10 cellular contexts compared by ENCODE assay signal in genomic region chr21:46455575-46456385, GRCh38. TPM values are rescaled to one million over a fixed set of nuclear protein-coding genes. Genes with fewer than 3 reads are reported as not detected.
DNase-seq lines count a peak whose midpoint lies in the region; ATAC-seq, FAIRE-seq and TF ChIP-seq lines count a peak whose summit lies in the region.
"Had no signal": no experiment of that assay in that cellular context is flagged by ENCODE, and none has a peak within 500 bp of the region (broad histone marks: within the 10 kb centered on the region; RNA-seq: fewer than 3 reads in every experiment).

No MANE protein-coding gene starts in this region.

- TF ChIP-seq POLR2A in GM12891 (IDR thresholded peaks at IDR 0.05; ENCODE audit: low read depth, low read length) = no peak

- no peak for ATAC-seq in HG02938 (IDR thresholded peaks at IDR 0.05; ENCODE audit: unreplicated experiment)

- peak overlapping the region; percentile 37 for H3K27ac Mint-ChIP-seq in activated naive CD4-positive, alpha-beta T cell treated with anti-CD3 and anti-CD28 coated beads, Interleukin-2, amount 10 ng/mL, durations not matched to agents 7 days and 5 days

- H3K9me3 Mint-ChIP-seq in activated naive CD4-positive, alpha-beta T cell treated with anti-CD3 and anti-CD28 coated beads, Interleukin-2, amount 10 ng/mL, durations not matched to agents 7 days and 5 days = peaks cover 2% of the 10 kb centered on the region

- DNase-seq in activated naive CD4-positive, alpha-beta T cell treated with anti-CD3 and anti-CD28 coated beads, Interleukin-2, amount 10 ng/mL, durations not matched to agents 7 days and 5 days = no peak
- no peak for DNase-seq in activated naive CD4-positive, alpha-beta T cell treated with anti-CD3 and anti-CD28 coated beads, Interleukin-2, amount 50 U/mL, for 16 hours
- DNase-seq in amygdala (lab: John Stamatoyannopoulos, UW) = peak in 32 of 56 donors; percentile 26 to 82 (median 51)
- peak; percentile 64 to 76 for DNase-seq in hippocampal formation (lab: John Stamatoyannopoulos, UW)
- DNase-seq in substantia nigra (lab: John Stamatoyannopoulos, UW) = peak in 39 of 49 donors; percentile 21 to 74 (median 53)
- no peak for DNase-seq in GM19238 (ENCODE audit: insufficient read length, low spot score)
- no peak for DNase-seq in GM12891 (ENCODE audit: insufficient read length, low spot score)
- DNase-seq: AML-193 had no signal

- no peak for FAIRE-seq in GM12891 (lab: Jason Lieb, UNC)
- FAIRE-seq: TTC549 had no signal

- H3K27me3 Mint-ChIP-seq in activated naive CD4-positive, alpha-beta T cell treated with anti-CD3 and anti-CD28 coated beads, Interleukin-2, amount 10 ng/mL, durations not matched to agents 7 days and 5 days = no peaks in the 10 kb centered on the region

- CTCF ChIA-PET in activated naive CD4-positive, alpha-beta T cell treated with anti-CD3 and anti-CD28 coated beads, Interleukin-2, amount 10 ng/mL, durations not matched to agents 7 days and 5 days (lab: Charles Lee) = interaction anchor here (1.1 kb wide), 2 partner anchors 12 to 184 kb away, joined by 3 to 4 read pairs; no protein-coding TSS in a partner anchor

- peaks cover 43% of the 10 kb centered on the region for H3K36me3 Mint-ChIP-seq in activated naive CD4-positive, alpha-beta T cell treated with anti-CD3 and anti-CD28 coated beads, Interleukin-2, amount 10 ng/mL, durations not matched to agents 7 days and 5 days

- H3K27ac ChIP-seq in substantia nigra (ENCODE audit: low read depth, low read length, poor library complexity, severe bottlenecking) = peak overlapping the region; percentile 96

- H3K4me3 Mint-ChIP-seq in activated naive CD4-positive, alpha-beta T cell treated with anti-CD3 and anti-CD28 coated beads, Interleukin-2, amount 10 ng/mL, durations not matched to agents 7 days and 5 days = peak overlapping the region; percentile 92

- H3K4me1 Mint-ChIP-seq in activated naive CD4-positive, alpha-beta T cell treated with anti-CD3 and anti-CD28 coated beads, Interleukin-2, amount 10 ng/mL, durations not matched to agents 7 days and 5 days = peaks cover 32% of the 10 kb centered on the region

TF ChIP-seq in GM12891, 5 proteins besides CTCF, POLR2A, EP300 and RAD21:
- TF ChIP-seq POLR2AphosphoS5 (IDR thresholded peaks at IDR 0.05; ENCODE audit: low read depth, low read length) = no peak
- TF ChIP-seq SPI1 (IDR thresholded peaks at IDR 0.05; ENCODE audit: low read depth, low read length) = no peak
- no peak for TF ChIP-seq PAX5 (IDR thresholded peaks at IDR 0.05; ENCODE audit: insufficient read depth, low read length, severe bottlenecking)
- TF ChIP-seq POU2F2 (IDR thresholded peaks at IDR 0.05; ENCODE audit: low read depth, low read length) = no peak
- no peak for TF ChIP-seq TAF1 (IDR thresholded peaks at IDR 0.05; ENCODE audit: low read depth, low read length)

RNA-seq across cellular contexts. Expression of gene DIP2A, which starts 2.9 kb away (rescaled TPM):
- polyA plus RNA-seq in GM12891 (2012; ENCODE audit: low read depth, missing spikeins) = 9.3 TPM

Comparison
In these comparisons a context has a peak if more than half of its experiments do, and no peak if none do; other contexts are left out.
1. DNase-seq: peak in amygdala (32 of 56), hippocampal formation (2 of 2) and substantia nigra (39 of 49); none in activated naive CD4-positive, alpha-beta T cell treated with anti-CD3 and anti-CD28 coated beads, Interleukin-2, amount 10 ng/mL, durations not matched to agents 7 days and 5 days (single experiment), activated naive CD4-positive, alpha-beta T cell treated with anti-CD3 and anti-CD28 coated beads, Interleukin-2, amount 50 U/mL, for 16 hours (single experiment), GM19238 (single experiment) and GM12891 (single experiment).